Comparison of ENCODE assay signal across 15 cellular contexts in genomic region chr12:106107566-106107965, GRCh38. TPM values are rescaled to one million over a fixed set of nuclear protein-coding genes. Genes with fewer than 3 reads are reported as not detected.
DNase-seq lines count a peak whose midpoint lies in the region; ATAC-seq, FAIRE-seq and TF ChIP-seq lines count a peak whose summit lies in the region.
"Had no signal": no experiment of that assay in that cellular context is flagged by ENCODE, and none has a peak within 500 bp of the region (broad histone marks: within the 10 kb centered on the region; RNA-seq: fewer than 3 reads in every experiment).

No MANE protein-coding gene starts in this region.

- H2BK5ac ChIP-seq in H9 (ENCODE audit: insufficient read length, low read length) = no peak overlapping the region

- CTCF ChIA-PET in activated CD8-positive, alpha-beta T cell treated with anti-CD3 and anti-CD28 coated beads for 36 hours (lab: Charles Lee) = interaction anchor here (2.1 kb wide), 1 partner anchor 29 kb away, joined by 8 read pairs; no protein-coding TSS in a partner anchor

- H3K4me2 ChIP-seq in H9 (ENCODE audit: insufficient read depth, insufficient read length, low read length) (no peak overlapping the region), astrocyte (ENCODE audit: low read length) (peak overlapping the region; percentile 72), skeletal muscle satellite cell (ENCODE audit: low read length) (peak overlapping the region; percentile 57)

- no peak overlapping the region for H3K56ac ChIP-seq in H9 (ENCODE audit: insufficient read length, low read depth, low read length)

- H3K27me3 ChIP-seq in H9 (ENCODE audit: insufficient read depth, low read length) (no peaks in the 10 kb centered on the region), astrocyte (ENCODE audit: insufficient read depth, low read length) (no peaks in the 10 kb centered on the region), iPS-20b (ENCODE audit: insufficient read depth, low read length) (no peaks in the 10 kb centered on the region), skeletal muscle satellite cell (ENCODE audit: control insufficient read depth, insufficient read depth, low read length) (no peaks in the 10 kb centered on the region)
- H3K27me3 ChIP-seq: thyroid gland had no signal

- H3K9me3 ChIP-seq in H9 (ENCODE audit: control insufficient read depth, low read depth, low read length) (no peaks in the 10 kb centered on the region), astrocyte (ENCODE audit: insufficient read depth, low read depth, low read length) (no peaks in the 10 kb centered on the region), iPS-20b (ENCODE audit: insufficient read depth, low read depth, low read length) (no peaks in the 10 kb centered on the region), skeletal muscle satellite cell (replicated peaks; ENCODE audit: low read length) (no peaks in the 10 kb centered on the region)
- H3K9me3 ChIP-seq: thyroid gland had no signal

- H3K4me1 ChIP-seq in H9 (ENCODE audit: insufficient read depth, low read length) (peaks cover 20% of the 10 kb centered on the region), astrocyte (ENCODE audit: insufficient read depth, low read length) (peaks cover 42% of the 10 kb centered on the region), iPS-20b (ENCODE audit: insufficient read depth, low read length) (peaks cover 55% of the 10 kb centered on the region), skeletal muscle satellite cell (ENCODE audit: control insufficient read depth, insufficient read depth, low read length) (peaks cover 41% of the 10 kb centered on the region)

- H3K4me3 Mint-ChIP-seq in H9 (peak overlapping the region in 1 of 2 experiments; percentile 58; a peak in 2 of 5 replicates), astrocyte (ENCODE audit: unreplicated experiment) (peak overlapping the region; percentile 68)
- H3K4me3 Mint-ChIP-seq in activated CD8-positive, alpha-beta T cell treated with anti-CD3 and anti-CD28 coated beads for 36 hours = no peak overlapping the region
- H3K4me3 Mint-ChIP-seq: CD4-positive, alpha-beta T cell; natural killer cell treated with Interleukin-12 subunit alpha and Interleukin-12 subunit beta and Interleukin-15 and Interleukin-18, amount 100 ng/mL, for 72 hours had no signal

- no CpG with 5 or more reads among the region's 2 CpGs for WGBS in H9 (ENCODE audit: extremely low coverage, insufficient read length, low lambda C conversion rate)

- H3K23ac ChIP-seq in H9 (ENCODE audit: insufficient read length, low read depth, low read length) = no peak overlapping the region

- H2AFZ ChIP-seq in H9 (ENCODE audit: low read length) (no peak overlapping the region), astrocyte (ENCODE audit: low read depth, low read length) (no peak overlapping the region)

- H4K5ac ChIP-seq in H9 (ENCODE audit: insufficient read length, low read depth, low read length) = no peak overlapping the region

- H3K9me3 Mint-ChIP-seq in H9 = no peaks in the 10 kb centered on the region
- H3K9me3 Mint-ChIP-seq in astrocyte (ENCODE audit: unreplicated experiment) = no peaks in the 10 kb centered on the region
- H3K9me3 Mint-ChIP-seq in activated CD8-positive, alpha-beta T cell treated with anti-CD3 and anti-CD28 coated beads for 36 hours = no peaks in the 10 kb centered on the region
- H3K9me3 Mint-ChIP-seq: CD4-positive, alpha-beta T cell; natural killer cell treated with Interleukin-12 subunit alpha and Interleukin-12 subunit beta and Interleukin-15 and Interleukin-18, amount 100 ng/mL, for 72 hours had no signal

- H3K27me3 Mint-ChIP-seq in H9 (ENCODE audit: low read depth) = no peaks in the 10 kb centered on the region
- H3K27me3 Mint-ChIP-seq in astrocyte (ENCODE audit: low read depth, unreplicated experiment) = no peaks in the 10 kb centered on the region
- peaks cover 15% of the 10 kb centered on the region for H3K27me3 Mint-ChIP-seq in activated CD8-positive, alpha-beta T cell treated with anti-CD3 and anti-CD28 coated beads for 36 hours

- H3K4me1 Mint-ChIP-seq in H9 = peaks cover 65 to 66% of the 10 kb centered on the region in 2 experiments
- H3K4me1 Mint-ChIP-seq in astrocyte (ENCODE audit: low read depth, unreplicated experiment) = peaks cover 77% of the 10 kb centered on the region
- H3K4me1 Mint-ChIP-seq in activated CD8-positive, alpha-beta T cell treated with anti-CD3 and anti-CD28 coated beads for 36 hours (ENCODE audit: low read depth) = no peaks in the 10 kb centered on the region

- no peak overlapping the region for H3K4ac ChIP-seq in H9 (ENCODE audit: low read depth, low read length)

- intact Hi-C loops in activated CD8-positive, alpha-beta T cell treated with anti-CD3 and anti-CD28 coated beads for 36 hours (cut with micrococcal nuclease) = no loop called here

- peak overlapping the region; percentile 22 for H3K18ac ChIP-seq in H9 (ENCODE audit: insufficient read length, low read depth, low read length)

- H3K14ac ChIP-seq in H9 (ENCODE audit: insufficient read depth, low read length) = no peak overlapping the region

- peaks cover 7% of the 10 kb centered on the region for H3K36me3 ChIP-seq in astrocyte (ENCODE audit: insufficient read depth, low read length)
- peaks cover 9% of the 10 kb centered on the region for H3K36me3 ChIP-seq in iPS-20b (ENCODE audit: insufficient read depth, low read depth, low read length)
- H3K36me3 ChIP-seq in skeletal muscle satellite cell (ENCODE audit: insufficient read depth, low read length) = peaks cover 4% of the 10 kb centered on the region
- H3K36me3 ChIP-seq: thyroid gland had no signal

- H3K79me2 ChIP-seq in H9 (ENCODE audit: insufficient read depth, low read length) = peaks cover 2% of the 10 kb centered on the region; the same call in 1 of the 2 replicates
- peaks cover 84% of the 10 kb centered on the region for H3K79me2 ChIP-seq in astrocyte (ENCODE audit: insufficient read depth, low read length)

- no peak overlapping the region for H3T11ph ChIP-seq in H9 (ENCODE audit: low read length)

- H2BK15ac ChIP-seq in H9 (ENCODE audit: low read depth, low read length) = no peak overlapping the region

- H2BK12ac ChIP-seq in H9 (ENCODE audit: insufficient read length, low read depth, low read length) = no peak overlapping the region

- no peaks in the 10 kb centered on the region for H3K79me1 ChIP-seq in H9 (ENCODE audit: insufficient read depth, low read depth, low read length, poor library complexity, severe bottlenecking)

- no peak overlapping the region for H3K4me3 ChIP-seq in astrocyte (ENCODE audit: insufficient read depth, low read depth, low read length)
- peak overlapping the region; percentile 27; the same call in 1 of the 2 replicates for H3K4me3 ChIP-seq in iPS-20b (ENCODE audit: low read length)
- no peak overlapping the region for H3K4me3 ChIP-seq in skeletal muscle satellite cell (ENCODE audit: low read length)
- H3K4me3 ChIP-seq: thyroid gland had no signal

- TF ChIP-seq CTCF in H9 (conservative IDR thresholded peaks at IDR 0.05) = no peak
- no peak for TF ChIP-seq CTCF in astrocyte (IDR thresholded peaks at IDR 0.05; ENCODE audit: insufficient read depth, low read depth, low read length)
- no peak for TF ChIP-seq CTCF in activated CD8-positive, alpha-beta T cell treated with anti-CD3 and anti-CD28 coated beads for 36 hours (IDR thresholded peaks at IDR 0.05)

- no peak overlapping the region for H4K8ac ChIP-seq in H9 (replicated peaks; ENCODE audit: insufficient read length, low read depth, low read length)

- H3K36me3 Mint-ChIP-seq in H9 (ENCODE audit: insufficient read depth in 1 of 3, low read depth in 3 of 3) (peaks cover 0 to 15% (median 4%) of the 10 kb centered on the region in 3 experiments; a peak in 3 of 7 replicates), astrocyte (ENCODE audit: low read depth, unreplicated experiment) (peaks cover 27% of the 10 kb centered on the region)
- no peaks in the 10 kb centered on the region for H3K36me3 Mint-ChIP-seq in activated CD8-positive, alpha-beta T cell treated with anti-CD3 and anti-CD28 coated beads for 36 hours (ENCODE audit: low read depth)
- H3K36me3 Mint-ChIP-seq: natural killer cell treated with Interleukin-12 subunit alpha and Interleukin-12 subunit beta and Interleukin-15 and Interleukin-18, amount 100 ng/mL, for 72 hours had no signal

- DNase-seq in H9 (no peak), astrocyte (ENCODE audit: low read depth) (peak; percentile 79), NCI-H1417 treated with DMSO at 0.1 percent for 48 hours (lab: John Stamatoyannopoulos, UW) (no peak)
- no peak for DNase-seq in activated CD8-positive, alpha-beta T cell treated with anti-CD3 and anti-CD28 coated beads for 36 hours
- no peak for DNase-seq in activated CD4-positive, alpha-beta T cell treated with anti-CD3 and anti-CD28 coated beads for 48 hours
- DNase-seq: activated T-cell treated with anti-CD3 and anti-CD28 coated beads, Interleukin-2, amount 50 U/mL, for 1 hour; CD4-positive, alpha-beta T cell; NCI-H1436; stimulated activated CD4-positive, alpha-beta T cell treated with anti-CD3 and anti-CD28 coated beads, Interleukin-4, amount 100 ng/mL, for 1 hour; thyroid gland had no signal

- POLR2A ChIA-PET in activated CD8-positive, alpha-beta T cell treated with anti-CD3 and anti-CD28 coated beads for 36 hours (lab: Charles Lee) = no interaction called here

- no peak for FAIRE-seq in astrocyte (lab: Jason Lieb, UNC)
- FAIRE-seq: TTC549 had no signal

- H2BK20ac ChIP-seq in H9 (ENCODE audit: low read depth, low read length, poor library complexity, severe bottlenecking) = no peak overlapping the region

- H3K9ac ChIP-seq in H9 (ENCODE audit: extremely low read depth, insufficient read length, low read length) = no peak overlapping the region
- H3K9ac ChIP-seq in astrocyte (ENCODE audit: low read length) = peak overlapping the region; percentile 76
- peak overlapping the region; percentile 61; the same call in 1 of the 2 replicates for H3K9ac ChIP-seq in iPS-20b (ENCODE audit: low read depth, low read length)
- peak overlapping the region; percentile 64 for H3K9ac ChIP-seq in skeletal muscle satellite cell (ENCODE audit: low read depth, low read length)

- no peak overlapping the region for H2BK120ac ChIP-seq in H9 (ENCODE audit: low read depth, low read length, poor library complexity, severe bottlenecking)

- peak overlapping the region; percentile 79 to 97 (median 92) for H3K27ac Mint-ChIP-seq in H9
- H3K27ac Mint-ChIP-seq in astrocyte (ENCODE audit: unreplicated experiment) = peak overlapping the region; percentile 90
- H3K27ac Mint-ChIP-seq in activated CD8-positive, alpha-beta T cell treated with anti-CD3 and anti-CD28 coated beads for 36 hours = no peak overlapping the region
- H3K27ac Mint-ChIP-seq: CD4-positive, alpha-beta T cell had no signal

- H4K20me1 ChIP-seq in H9 (ENCODE audit: control insufficient read depth, insufficient read depth, insufficient read length) (no peaks in the 10 kb centered on the region), astrocyte (ENCODE audit: insufficient read depth, low read length) (peaks cover 57% of the 10 kb centered on the region)

- H3K27ac ChIP-seq in H9 (ENCODE audit: insufficient read length, low read depth, low read length) = no peak overlapping the region
- peak overlapping the region; percentile 89 for H3K27ac ChIP-seq in astrocyte (ENCODE audit: low read depth, low read length)
- H3K27ac ChIP-seq in iPS-20b (ENCODE audit: low read length) = peak overlapping the region; percentile 70
- H3K27ac ChIP-seq: thyroid gland had no signal

- no peaks in the 10 kb centered on the region for H3K23me2 ChIP-seq in H9 (ENCODE audit: insufficient read length, low read depth, low read length, poor library complexity, severe bottlenecking)

- peak overlapping the region; percentile 1 for H4K91ac ChIP-seq in H9 (ENCODE audit: insufficient read length, low read depth, low read length)

- ATAC-seq in activated CD8-positive, alpha-beta T cell treated with anti-CD3 and anti-CD28 coated beads for 36 hours = no peak
- ATAC-seq in HG02763 (IDR thresholded peaks at IDR 0.05; ENCODE audit: unreplicated experiment) = no peak

- H2AK5ac ChIP-seq in H9 (ENCODE audit: insufficient read length, low read length) = no peak overlapping the region

RNA-seq across cellular contexts. Expression of gene NUAK1, which starts 31.2 kb away (rescaled TPM):
- 9.5 and 10.1 TPM in 2 replicates for total RNA-seq in H9 (2021)
- 94.0 and 96.1 TPM in 2 replicates for total RNA-seq in astrocyte
- 1.3 and 6.1 TPM in 2 replicates for total RNA-seq in skeletal muscle satellite cell (2012; rRNA removed)
- not detected for total RNA-seq in activated CD8-positive, alpha-beta T cell treated with anti-CD3 and anti-CD28 coated beads for 36 hours
